Comparison of ENCODE assay signal across 8 cellular contexts in the genomic region with DNA sequence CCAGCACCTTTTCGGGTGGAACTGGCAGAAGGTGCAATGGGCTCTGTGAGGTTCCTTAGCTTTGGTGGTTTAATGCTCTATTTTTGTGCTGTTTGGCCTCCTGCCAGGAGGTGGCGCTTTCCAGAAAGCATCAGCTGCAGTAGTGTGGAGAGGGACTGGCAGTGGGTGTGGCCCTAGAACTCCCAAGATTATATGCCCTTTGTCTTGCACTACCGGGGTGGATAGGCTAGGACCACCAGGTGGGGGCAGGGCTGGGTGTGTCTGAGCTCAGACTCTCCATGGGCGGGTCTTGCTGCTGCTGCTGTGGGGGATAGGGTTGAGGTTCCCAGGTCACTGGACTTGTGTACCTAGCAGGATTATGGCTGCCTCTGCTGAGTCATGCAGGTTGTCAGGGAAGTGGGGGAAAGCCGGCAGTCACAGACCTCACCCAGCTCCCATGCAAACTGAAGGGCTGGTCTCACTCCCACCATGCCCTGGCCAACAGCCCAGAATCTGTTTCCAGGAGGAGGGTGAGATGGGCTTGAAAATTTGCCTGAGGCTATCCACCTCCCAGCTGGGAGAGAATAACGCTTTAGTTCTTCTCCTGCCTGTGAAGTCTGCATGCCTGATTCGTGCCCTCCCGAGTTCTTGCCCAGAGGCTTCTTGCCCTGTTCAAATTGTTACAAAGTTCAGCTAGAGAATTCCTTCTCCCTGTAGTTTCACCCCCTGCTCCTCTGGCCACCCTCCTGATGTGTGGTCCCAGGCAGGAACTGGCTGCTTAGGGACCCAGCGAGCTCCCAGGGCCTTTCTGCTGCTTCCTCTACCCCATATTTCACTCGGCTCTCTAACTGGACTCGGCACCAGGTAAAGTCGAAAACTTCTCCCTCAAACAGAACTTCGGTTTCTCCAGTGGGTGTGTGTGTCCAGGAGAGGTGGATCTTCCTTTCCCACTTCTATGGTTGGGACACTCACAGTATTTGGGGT.
DNase-seq lines count a peak whose midpoint lies in the region; TF ChIP-seq lines count a peak whose summit lies in the region.

No MANE protein-coding gene starts in this region.

- peak; percentile 21 for TF ChIP-seq CTCF in kidney epithelial cell (IDR thresholded peaks at IDR 0.05; ENCODE audit: insufficient read depth, low read length, poor library complexity, severe bottlenecking)

- peak overlapping the region; percentile 42 for H3K27ac Mint-ChIP-seq in activated naive CD4-positive, alpha-beta T cell treated with anti-CD3 and anti-CD28 coated beads, Interleukin-2, amount 50 U/mL, for 24 hours

- in situ Hi-C loops in SK-MEL-5 (cut with HindIII; ENCODE audit: low pct_unique_long_range_greater_than_20kb, low sequenced_read_pairs) = no loop called here

- DNase-seq in NCI-H1436 (lab: John Stamatoyannopoulos, UW) = peak; percentile 53
- DNase-seq in NCI-H1436 treated with DMSO at 0.1 percent for 48 hours (lab: John Stamatoyannopoulos, UW) = no peak
- DNase-seq in SK-MEL-5 (ENCODE audit: low read depth, low spot score) = peak; percentile 90
- DNase-seq in kidney epithelial cell (ENCODE audit: low read depth) = peak; percentile 37
- DNase-seq in stimulated activated CD8-positive, alpha-beta memory T cell treated with anti-CD3 and anti-CD28 coated beads, Interleukin-12 subunit alpha, Interleukin-12 subunit beta, amount 100 ng/mL, for 24 hours (ENCODE audit: extremely low read depth) = peak; percentile 21
- no peak for DNase-seq in erythroblast (lab: John Stamatoyannopoulos, UW)
- DNase-seq in NCI-H2196 (lab: John Stamatoyannopoulos, UW; ENCODE audit: unreplicated experiment) = no peak

- no peaks in the 10 kb centered on the region for H3K27me3 ChIP-seq in kidney epithelial cell (ENCODE audit: control insufficient read depth, insufficient read depth, low read length)

- H3K4me1 Mint-ChIP-seq in activated naive CD4-positive, alpha-beta T cell treated with anti-CD3 and anti-CD28 coated beads, Interleukin-2, amount 50 U/mL, for 24 hours = peaks cover 31% of the 10 kb centered on the region

- H3K36me3 Mint-ChIP-seq in activated naive CD4-positive, alpha-beta T cell treated with anti-CD3 and anti-CD28 coated beads, Interleukin-2, amount 50 U/mL, for 24 hours = no peaks in the 10 kb centered on the region

- no peaks in the 10 kb centered on the region for H3K9me3 Mint-ChIP-seq in activated naive CD4-positive, alpha-beta T cell treated with anti-CD3 and anti-CD28 coated beads, Interleukin-2, amount 50 U/mL, for 24 hours

- TF ChIP-seq POLR2A in erythroblast (IDR thresholded peaks at IDR 0.05; ENCODE audit: low read length) = no peak

- no peaks in the 10 kb centered on the region for H3K27me3 Mint-ChIP-seq in activated naive CD4-positive, alpha-beta T cell treated with anti-CD3 and anti-CD28 coated beads, Interleukin-2, amount 50 U/mL, for 24 hours

- no peaks in the 10 kb centered on the region for H3K36me3 ChIP-seq in kidney epithelial cell (ENCODE audit: control insufficient read depth, insufficient read depth, low read length)

- H3K4me3 Mint-ChIP-seq in activated naive CD4-positive, alpha-beta T cell treated with anti-CD3 and anti-CD28 coated beads, Interleukin-2, amount 50 U/mL, for 24 hours = no peak overlapping the region

- no peak overlapping the region for H3K4me3 ChIP-seq in kidney epithelial cell (ENCODE audit: low read depth, low read length)

Comparison
In these comparisons a context has a peak if more than half of its experiments do, and no peak if none do; other contexts are left out.
1. DNase-seq: peak in NCI-H1436 (single experiment), SK-MEL-5 (single experiment), kidney epithelial cell (single experiment) and stimulated activated CD8-positive, alpha-beta memory T cell treated with anti-CD3 and anti-CD28 coated beads, Interleukin-12 subunit alpha, Interleukin-12 subunit beta, amount 100 ng/mL, for 24 hours (single experiment); none in NCI-H1436 treated with DMSO at 0.1 percent for 48 hours (single experiment), erythroblast (0 of 2) and NCI-H2196 (single experiment).